Comparison of ENCODE assay signal across 1 cellular context in genomic region chr4:6806924-6807676, GRCh38.
TF ChIP-seq lines count a peak whose summit lies in the region.

No MANE protein-coding gene starts in this region.

TF ChIP-seq in SK-N-SH, 30 proteins besides CTCF, POLR2A, EP300 and RAD21 (continued from another document):
- TF ChIP-seq, protein P1, sequence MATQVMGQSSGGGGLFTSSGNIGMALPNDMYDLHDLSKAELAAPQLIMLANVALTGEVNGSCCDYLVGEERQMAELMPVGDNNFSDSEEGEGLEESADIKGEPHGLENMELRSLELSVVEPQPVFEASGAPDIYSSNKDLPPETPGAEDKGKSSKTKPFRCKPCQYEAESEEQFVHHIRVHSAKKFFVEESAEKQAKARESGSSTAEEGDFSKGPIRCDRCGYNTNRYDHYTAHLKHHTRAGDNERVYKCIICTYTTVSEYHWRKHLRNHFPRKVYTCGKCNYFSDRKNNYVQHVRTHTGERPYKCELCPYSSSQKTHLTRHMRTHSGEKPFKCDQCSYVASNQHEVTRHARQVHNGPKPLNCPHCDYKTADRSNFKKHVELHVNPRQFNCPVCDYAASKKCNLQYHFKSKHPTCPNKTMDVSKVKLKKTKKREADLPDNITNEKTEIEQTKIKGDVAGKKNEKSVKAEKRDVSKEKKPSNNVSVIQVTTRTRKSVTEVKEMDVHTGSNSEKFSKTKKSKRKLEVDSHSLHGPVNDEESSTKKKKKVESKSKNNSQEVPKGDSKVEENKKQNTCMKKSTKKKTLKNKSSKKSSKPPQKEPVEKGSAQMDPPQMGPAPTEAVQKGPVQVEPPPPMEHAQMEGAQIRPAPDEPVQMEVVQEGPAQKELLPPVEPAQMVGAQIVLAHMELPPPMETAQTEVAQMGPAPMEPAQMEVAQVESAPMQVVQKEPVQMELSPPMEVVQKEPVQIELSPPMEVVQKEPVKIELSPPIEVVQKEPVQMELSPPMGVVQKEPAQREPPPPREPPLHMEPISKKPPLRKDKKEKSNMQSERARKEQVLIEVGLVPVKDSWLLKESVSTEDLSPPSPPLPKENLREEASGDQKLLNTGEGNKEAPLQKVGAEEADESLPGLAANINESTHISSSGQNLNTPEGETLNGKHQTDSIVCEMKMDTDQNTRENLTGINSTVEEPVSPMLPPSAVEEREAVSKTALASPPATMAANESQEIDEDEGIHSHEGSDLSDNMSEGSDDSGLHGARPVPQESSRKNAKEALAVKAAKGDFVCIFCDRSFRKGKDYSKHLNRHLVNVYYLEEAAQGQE (IDR thresholded peaks at IDR 0.05; ENCODE audit: low read depth, low read length), result no peak
- TF ChIP-seq, protein P2, sequence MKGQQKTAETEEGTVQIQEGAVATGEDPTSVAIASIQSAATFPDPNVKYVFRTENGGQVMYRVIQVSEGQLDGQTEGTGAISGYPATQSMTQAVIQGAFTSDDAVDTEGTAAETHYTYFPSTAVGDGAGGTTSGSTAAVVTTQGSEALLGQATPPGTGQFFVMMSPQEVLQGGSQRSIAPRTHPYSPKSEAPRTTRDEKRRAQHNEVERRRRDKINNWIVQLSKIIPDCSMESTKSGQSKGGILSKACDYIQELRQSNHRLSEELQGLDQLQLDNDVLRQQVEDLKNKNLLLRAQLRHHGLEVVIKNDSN (IDR thresholded peaks at IDR 0.05; ENCODE audit: borderline replicate concordance, low read depth), result no peak
- TF ChIP-seq MAX (IDR thresholded peaks at IDR 0.05; ENCODE audit: low read depth), result no peak
- TF ChIP-seq TEAD4 (IDR thresholded peaks at IDR 0.05; ENCODE audit: borderline replicate concordance, insufficient read depth), result no peak
- no peak for TF ChIP-seq SIN3A (IDR thresholded peaks at IDR 0.05; ENCODE audit: borderline replicate concordance, low read depth, low read length)
- TF ChIP-seq TCF12 (IDR thresholded peaks at IDR 0.05), result no peak
- TF ChIP-seq RXRA (IDR thresholded peaks at IDR 0.05; ENCODE audit: borderline replicate concordance, low read depth), result no peak
- TF ChIP-seq YY1 (IDR thresholded peaks at IDR 0.05; ENCODE audit: low read depth), result no peak
- TF ChIP-seq GATA2 (CRISPR knock-in tag; IDR thresholded peaks at IDR 0.05), result no peak
- TF ChIP-seq, protein P3, sequence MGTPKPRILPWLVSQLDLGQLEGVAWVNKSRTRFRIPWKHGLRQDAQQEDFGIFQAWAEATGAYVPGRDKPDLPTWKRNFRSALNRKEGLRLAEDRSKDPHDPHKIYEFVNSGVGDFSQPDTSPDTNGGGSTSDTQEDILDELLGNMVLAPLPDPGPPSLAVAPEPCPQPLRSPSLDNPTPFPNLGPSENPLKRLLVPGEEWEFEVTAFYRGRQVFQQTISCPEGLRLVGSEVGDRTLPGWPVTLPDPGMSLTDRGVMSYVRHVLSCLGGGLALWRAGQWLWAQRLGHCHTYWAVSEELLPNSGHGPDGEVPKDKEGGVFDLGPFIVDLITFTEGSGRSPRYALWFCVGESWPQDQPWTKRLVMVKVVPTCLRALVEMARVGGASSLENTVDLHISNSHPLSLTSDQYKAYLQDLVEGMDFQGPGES (IDR thresholded peaks at IDR 0.05; ENCODE audit: low read depth, low read length), result no peak
